1 cellular context compared by ENCODE assay signal in the genomic region with DNA sequence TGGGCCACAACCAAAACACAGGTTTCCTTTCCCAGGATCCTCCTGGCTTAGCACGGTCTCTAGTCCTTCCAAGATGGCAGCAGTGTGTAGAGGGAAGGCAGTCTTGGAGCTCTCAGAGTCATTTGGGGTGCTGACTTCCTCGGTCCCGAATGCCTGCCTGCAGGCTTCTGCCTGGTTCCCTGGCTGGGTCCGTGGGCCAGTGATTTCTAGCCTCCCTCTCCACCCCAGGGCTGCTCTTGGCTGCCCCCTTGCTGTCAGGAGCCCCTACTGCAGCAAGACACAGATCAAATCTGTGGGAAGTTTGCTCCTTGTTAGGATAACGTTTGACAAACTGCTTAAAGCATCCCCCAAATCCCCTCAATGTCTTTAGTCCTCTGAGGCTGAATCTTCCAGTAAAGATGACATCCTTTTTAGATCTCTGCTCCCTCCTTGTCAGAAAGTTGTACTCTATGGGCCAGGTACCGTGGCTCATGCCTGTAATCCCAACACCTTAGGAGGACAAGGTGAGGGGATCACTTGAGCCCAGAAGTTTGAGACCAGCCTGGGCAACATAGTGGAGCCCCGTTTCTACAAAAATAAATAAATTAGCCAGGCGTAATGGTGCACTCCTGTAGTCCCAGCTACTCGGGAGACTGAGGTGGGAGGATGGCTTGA.
TF ChIP-seq lines count a peak whose summit lies in the region.

No MANE protein-coding gene starts in this region.

TF ChIP-seq in GM23338, 12 proteins besides CTCF, POLR2A, EP300 and RAD21 (continued from another document):
- TF ChIP-seq, protein P1, sequence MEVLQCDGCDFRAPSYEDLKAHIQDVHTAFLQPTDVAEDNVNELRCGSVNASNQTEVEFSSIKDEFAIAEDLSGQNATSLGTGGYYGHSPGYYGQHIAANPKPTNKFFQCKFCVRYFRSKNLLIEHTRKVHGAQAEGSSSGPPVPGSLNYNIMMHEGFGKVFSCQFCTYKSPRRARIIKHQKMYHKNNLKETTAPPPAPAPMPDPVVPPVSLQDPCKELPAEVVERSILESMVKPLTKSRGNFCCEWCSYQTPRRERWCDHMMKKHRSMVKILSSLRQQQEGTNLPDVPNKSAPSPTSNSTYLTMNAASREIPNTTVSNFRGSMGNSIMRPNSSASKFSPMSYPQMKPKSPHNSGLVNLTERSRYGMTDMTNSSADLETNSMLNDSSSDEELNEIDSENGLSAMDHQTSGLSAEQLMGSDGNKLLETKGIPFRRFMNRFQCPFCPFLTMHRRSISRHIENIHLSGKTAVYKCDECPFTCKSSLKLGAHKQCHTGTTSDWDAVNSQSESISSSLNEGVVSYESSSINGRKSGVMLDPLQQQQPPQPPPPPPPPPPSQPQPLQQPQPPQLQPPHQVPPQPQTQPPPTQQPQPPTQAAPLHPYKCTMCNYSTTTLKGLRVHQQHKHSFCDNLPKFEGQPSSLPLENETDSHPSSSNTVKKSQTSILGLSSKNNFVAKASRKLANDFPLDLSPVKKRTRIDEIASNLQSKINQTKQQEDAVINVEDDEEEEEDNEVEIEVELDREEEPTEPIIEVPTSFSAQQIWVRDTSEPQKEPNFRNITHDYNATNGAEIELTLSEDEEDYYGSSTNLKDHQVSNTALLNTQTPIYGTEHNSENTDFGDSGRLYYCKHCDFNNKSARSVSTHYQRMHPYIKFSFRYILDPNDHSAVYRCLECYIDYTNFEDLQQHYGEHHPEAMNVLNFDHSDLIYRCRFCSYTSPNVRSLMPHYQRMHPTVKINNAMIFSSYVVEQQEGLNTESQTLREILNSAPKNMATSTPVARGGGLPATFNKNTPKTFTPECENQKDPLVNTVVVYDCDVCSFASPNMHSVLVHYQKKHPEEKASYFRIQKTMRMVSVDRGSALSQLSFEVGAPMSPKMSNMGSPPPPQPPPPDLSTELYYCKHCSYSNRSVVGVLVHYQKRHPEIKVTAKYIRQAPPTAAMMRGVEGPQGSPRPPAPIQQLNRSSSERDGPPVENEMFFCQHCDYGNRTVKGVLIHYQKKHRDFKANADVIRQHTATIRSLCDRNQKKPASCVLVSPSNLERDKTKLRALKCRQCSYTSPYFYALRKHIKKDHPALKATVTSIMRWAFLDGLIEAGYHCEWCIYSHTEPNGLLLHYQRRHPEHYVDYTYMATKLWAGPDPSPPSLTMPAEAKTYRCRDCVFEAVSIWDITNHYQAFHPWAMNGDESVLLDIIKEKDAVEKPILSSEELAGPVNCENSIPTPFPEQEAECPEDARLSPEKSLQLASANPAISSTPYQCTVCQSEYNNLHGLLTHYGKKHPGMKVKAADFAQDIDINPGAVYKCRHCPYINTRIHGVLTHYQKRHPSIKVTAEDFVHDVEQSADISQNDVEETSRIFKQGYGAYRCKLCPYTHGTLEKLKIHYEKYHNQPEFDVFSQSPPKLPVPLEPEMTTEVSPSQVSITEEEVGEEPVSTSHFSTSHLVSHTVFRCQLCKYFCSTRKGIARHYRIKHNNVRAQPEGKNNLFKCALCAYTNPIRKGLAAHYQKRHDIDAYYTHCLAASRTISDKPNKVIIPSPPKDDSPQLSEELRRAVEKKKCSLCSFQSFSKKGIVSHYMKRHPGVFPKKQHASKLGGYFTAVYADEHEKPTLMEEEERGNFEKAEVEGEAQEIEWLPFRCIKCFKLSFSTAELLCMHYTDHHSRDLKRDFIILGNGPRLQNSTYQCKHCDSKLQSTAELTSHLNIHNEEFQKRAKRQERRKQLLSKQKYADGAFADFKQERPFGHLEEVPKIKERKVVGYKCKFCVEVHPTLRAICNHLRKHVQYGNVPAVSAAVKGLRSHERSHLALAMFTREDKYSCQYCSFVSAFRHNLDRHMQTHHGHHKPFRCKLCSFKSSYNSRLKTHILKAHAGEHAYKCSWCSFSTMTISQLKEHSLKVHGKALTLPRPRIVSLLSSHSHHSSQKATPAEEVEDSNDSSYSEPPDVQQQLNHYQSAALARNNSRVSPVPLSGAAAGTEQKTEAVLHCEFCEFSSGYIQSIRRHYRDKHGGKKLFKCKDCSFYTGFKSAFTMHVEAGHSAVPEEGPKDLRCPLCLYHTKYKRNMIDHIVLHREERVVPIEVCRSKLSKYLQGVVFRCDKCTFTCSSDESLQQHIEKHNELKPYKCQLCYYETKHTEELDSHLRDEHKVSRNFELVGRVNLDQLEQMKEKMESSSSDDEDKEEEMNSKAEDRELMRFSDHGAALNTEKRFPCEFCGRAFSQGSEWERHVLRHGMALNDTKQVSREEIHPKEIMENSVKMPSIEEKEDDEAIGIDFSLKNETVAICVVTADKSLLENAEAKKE (CRISPR knock-in tag; IDR thresholded peaks at IDR 0.05): no peak
- TF ChIP-seq REST (IDR thresholded peaks at IDR 0.05; ENCODE audit: unreplicated experiment): no peak
- TF ChIP-seq CREB1 (CRISPR knock-in tag; IDR thresholded peaks at IDR 0.05; ENCODE audit: low read depth): no peak
- no peak for TF ChIP-seq POLR2AphosphoS5 (IDR thresholded peaks at IDR 0.05; ENCODE audit: low read depth)
TF ChIP-seq in GM23338: peak in this region for 0.
